Comparison of ENCODE assay signal across 1 cellular context in genomic region chr12:28104338-28104737, GRCh38.
TF ChIP-seq lines count a peak whose summit lies in the region.

No MANE protein-coding gene starts in this region.

TF ChIP-seq in IMR-90, 13 proteins besides CTCF, POLR2A, EP300 and RAD21 (continued from another document):
- TF ChIP-seq SMC3 (IDR thresholded peaks at IDR 0.05; ENCODE audit: low read depth, low read length) (no peak), MAZ (IDR thresholded peaks at IDR 0.05; ENCODE audit: borderline replicate concordance, low read depth, low read length) (no peak), MXI1 (IDR thresholded peaks at IDR 0.05; ENCODE audit: borderline replicate concordance, low read depth, low read length) (no peak), ELK1 (IDR thresholded peaks at IDR 0.05; ENCODE audit: borderline replicate concordance, low read depth, low read length) (no peak)
